35 cellular contexts compared by ENCODE assay signal in the genomic region with DNA sequence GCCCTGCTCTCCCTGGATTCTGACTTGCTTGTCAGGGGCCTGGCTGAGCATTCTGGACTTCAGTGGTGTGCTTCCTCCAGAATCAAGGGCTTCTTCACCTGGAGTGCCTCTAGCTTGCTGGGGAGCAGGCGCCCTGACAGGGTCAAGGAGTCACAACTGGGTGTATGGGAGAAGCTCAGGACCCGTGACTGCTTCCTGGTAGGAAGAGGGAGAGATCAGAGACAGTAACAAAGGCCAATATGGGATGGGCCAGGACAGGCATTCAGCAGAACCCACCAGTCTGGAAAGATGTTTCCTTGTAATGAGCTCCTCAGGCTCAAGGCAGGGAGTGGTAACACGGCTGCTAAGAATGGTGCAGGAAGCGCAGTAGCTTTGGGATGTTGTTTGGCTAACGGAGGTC.
DNase-seq lines count a peak whose midpoint lies in the region; ATAC-seq and TF ChIP-seq lines count a peak whose summit lies in the region.
"Had no signal": no experiment of that assay in that cellular context is flagged by ENCODE, and none has a peak within 500 bp of the region (broad histone marks: within the 10 kb centered on the region; RNA-seq: fewer than 3 reads in every experiment).

No MANE protein-coding gene starts in this region.

- no peak overlapping the region for H3K18ac ChIP-seq in IMR-90 (ENCODE audit: low read depth, low read length)

- H3K4ac ChIP-seq in IMR-90 (ENCODE audit: low read depth, low read length) = no peak overlapping the region

- dilution Hi-C loops in IMR-90 (cut with HindIII; ENCODE audit: low sequenced_read_pairs, unreplicated experiment) = no loop called here

- no peak overlapping the region for H4K5ac ChIP-seq in IMR-90 (ENCODE audit: low read depth, low read length)

- ATAC-seq in IMR-90 (ENCODE audit: low read depth) = no peak
- peak; percentile 64 for ATAC-seq in left colon
- ATAC-seq in mucosa of descending colon = peak; percentile 42
- ATAC-seq in activated naive CD8-positive, alpha-beta T cell treated with anti-CD3 and anti-CD28 coated beads, Interleukin-2, amount 50 U/mL, for 24 hours = no peak
- no peak for ATAC-seq in GM21825 (IDR thresholded peaks at IDR 0.05; ENCODE audit: unreplicated experiment)
- ATAC-seq: A549; CD8-positive, alpha-beta T cell had no signal

- no peak overlapping the region for H2AK9ac ChIP-seq in IMR-90 (replicated peaks; ENCODE audit: low read depth, low read length, poor library complexity)

- H2BK20ac ChIP-seq in IMR-90 (ENCODE audit: low read depth, low read length) = no peak overlapping the region

- H3K9me1 ChIP-seq in IMR-90 (ENCODE audit: insufficient read depth, low read length) = no peaks in the 10 kb centered on the region

- intact Hi-C loops in IMR-90 (cut with micrococcal nuclease) (no loop called here), left colon (cut with DNase I, micrococcal nuclease) (no loop called here), mucosa of descending colon (cut with DNase I, micrococcal nuclease) (no loop called here)

- CTCF ChIA-PET in IMR-90 (lab: Yijun Ruan, JAX) = no interaction called here

- H2BK15ac ChIP-seq in IMR-90 (ENCODE audit: low read depth, low read length) = no peak overlapping the region

- no peak overlapping the region for H3K9ac ChIP-seq in IMR-90 (ENCODE audit: low read depth, low read length)
- H3K9ac ChIP-seq: BLaER1; BLaER1 treated with 17β-estradiol and CSF1 and Interleukin-3, amounts not matched to agents 10 nM and 100 nM had no signal

- POLR2A ChIA-PET in IMR-90 (lab: Charles Lee; ENCODE audit: unreplicated experiment) = no interaction called here

- no peak for TF ChIP-seq POLR2A in IMR-90 (IDR thresholded peaks at IDR 0.05; ENCODE audit: low read depth, low read length)

- H2BK5ac ChIP-seq in IMR-90 (ENCODE audit: low read depth, low read length, poor library complexity, severe bottlenecking) = no peak overlapping the region

- H3K36me3 ChIP-seq in IMR-90 (ENCODE audit: control insufficient read depth, insufficient read depth, low read length) (no peaks in the 10 kb centered on the region), mucosa of descending colon (ENCODE audit: low read depth) (no peaks in the 10 kb centered on the region)
- H3K36me3 ChIP-seq: BE2C; BLaER1; BLaER1 treated with 17β-estradiol and CSF1 and Interleukin-3, amounts not matched to agents 10 nM and 100 nM had no signal

- H3K9me3 Mint-ChIP-seq in activated naive CD8-positive, alpha-beta T cell treated with anti-CD3 and anti-CD28 coated beads, Interleukin-2, amount 50 U/mL, for 24 hours = no peaks in the 10 kb centered on the region
- H3K9me3 Mint-ChIP-seq: CD4-positive, alpha-beta T cell; CD8-positive, alpha-beta memory T cell; CD8-positive, alpha-beta T cell had no signal

- peak overlapping the region; percentile 32 for H2AFZ ChIP-seq in IMR-90 (replicated peaks; ENCODE audit: low read length, poor library complexity)

- no peak overlapping the region for H3K4me3 Mint-ChIP-seq in activated naive CD8-positive, alpha-beta T cell treated with anti-CD3 and anti-CD28 coated beads, Interleukin-2, amount 50 U/mL, for 24 hours
- H3K4me3 Mint-ChIP-seq: B cell; CD14-positive monocyte; CD4-positive, alpha-beta memory T cell; CD4-positive, alpha-beta T cell; CD4-positive, CD25-positive, alpha-beta regulatory T cell; CD8-positive, alpha-beta memory T cell; CD8-positive, alpha-beta T cell had no signal

- no peak overlapping the region for H3K27ac ChIP-seq in IMR-90 (ENCODE audit: insufficient read depth, low read length)
- H3K27ac ChIP-seq: 22Rv1; A549; BLaER1; BLaER1 treated with 17β-estradiol and CSF1 and Interleukin-3, amounts not matched to agents 10 nM and 100 nM; C4-2B had no signal

- no peaks in the 10 kb centered on the region for H3K79me1 ChIP-seq in IMR-90 (ENCODE audit: low read depth in 1 of 2, low read length in 2 of 2)

- H4K8ac ChIP-seq in IMR-90 (ENCODE audit: low read depth in 2 of 2, low read length in 2 of 2) = no peak overlapping the region

- no TSS peak for BruUV-seq in IMR-90 (replicated peaks; lab: Mats Ljungman, UMichigan)

- no peaks in the 10 kb centered on the region for H4K20me1 ChIP-seq in IMR-90 (ENCODE audit: insufficient read depth, low read length)
- H4K20me1 ChIP-seq: BLaER1 had no signal

- H3K23ac ChIP-seq in IMR-90 (ENCODE audit: low read depth, low read length) = no peak overlapping the region

- no peak overlapping the region for H2BK120ac ChIP-seq in IMR-90 (ENCODE audit: low read depth, low read length)

- H2AK5ac ChIP-seq in IMR-90 (ENCODE audit: low read depth, low read length) = no peak overlapping the region

- DNase-seq in IMR-90 = no peak
- no peak for DNase-seq in left colon
- peak; percentile 59 for DNase-seq in mesenteric fat pad (ENCODE audit: low spot score)
- DNase-seq in mucosa of descending colon = no peak
- no peak for DNase-seq in NOMO-1 (lab: John Stamatoyannopoulos, UW; ENCODE audit: unreplicated experiment in 2 of 2)
- no peak for DNase-seq in activated naive CD8-positive, alpha-beta T cell treated with anti-CD3 and anti-CD28 coated beads, Interleukin-2, amount 50 U/mL, for 24 hours
- no peak for DNase-seq in HPDE6-E6E7 (ENCODE audit: extremely low spot score)
- DNase-seq: 8988T; ACHN; AML-193; BE2C; C1 segment of cervical spinal cord; Caco-2; Calu3; CD4-positive, alpha-beta memory T cell; CD4-positive, alpha-beta T cell; CD4-positive, CD25-positive, alpha-beta regulatory T cell; CD8-positive, alpha-beta memory T cell; CD8-positive, alpha-beta T cell; COR-L47; DMS 273 treated with DMSO at 0.1 percent for 48 hours; DMS153; DMS53; DMS79; DMS79 treated with DMSO at 0.1 percent for 48 hours; DND-41; EL had no signal

- TF ChIP-seq RAD21 in IMR-90 (IDR thresholded peaks at IDR 0.05; ENCODE audit: low read length) = no peak

- peaks cover 15% of the 10 kb centered on the region for H3K27me3 ChIP-seq in IMR-90 (ENCODE audit: control insufficient read depth, insufficient read depth, low read length)
- H3K27me3 ChIP-seq: BE2C; BLaER1; BLaER1 treated with 17β-estradiol and CSF1 and Interleukin-3, amounts not matched to agents 10 nM and 100 nM had no signal

- TF ChIP-seq CTCF in IMR-90 (conservative IDR thresholded peaks at IDR 0.05; ENCODE audit: low read depth, low read length) (no peak), mucosa of descending colon (IDR thresholded peaks at IDR 0.05) (no peak)

- H3K36me3 Mint-ChIP-seq in activated naive CD8-positive, alpha-beta T cell treated with anti-CD3 and anti-CD28 coated beads, Interleukin-2, amount 50 U/mL, for 24 hours (ENCODE audit: low read depth) = no peaks in the 10 kb centered on the region
- H3K36me3 Mint-ChIP-seq: CD14-positive monocyte; CD4-positive, alpha-beta memory T cell; CD4-positive, CD25-positive, alpha-beta regulatory T cell; CD8-positive, alpha-beta memory T cell; CD8-positive, alpha-beta T cell had no signal

- H3K4me1 ChIP-seq in IMR-90 (ENCODE audit: control insufficient read depth, insufficient read depth, low read length) (no peaks in the 10 kb centered on the region), mucosa of descending colon (ENCODE audit: low read depth) (no peaks in the 10 kb centered on the region)
- H3K4me1 ChIP-seq: A549, BE2C, Caco-2 had no signal

- H3K27me3 Mint-ChIP-seq in activated naive CD8-positive, alpha-beta T cell treated with anti-CD3 and anti-CD28 coated beads, Interleukin-2, amount 50 U/mL, for 24 hours = peaks cover 34% of the 10 kb centered on the region

- H3K4me3 ChIP-seq in IMR-90 (ENCODE audit: insufficient read depth, low read depth, low read length) (no peak overlapping the region), mucosa of descending colon (no peak overlapping the region)
- H3K4me3 ChIP-seq: A549; BLaER1; BLaER1 treated with 17β-estradiol and CSF1 and Interleukin-3, amounts not matched to agents 10 nM and 100 nM had no signal

- H3K56ac ChIP-seq in IMR-90 (ENCODE audit: extremely low read depth, insufficient read depth, low read length) = no peak overlapping the region

- H3K27ac Mint-ChIP-seq in activated naive CD8-positive, alpha-beta T cell treated with anti-CD3 and anti-CD28 coated beads, Interleukin-2, amount 50 U/mL, for 24 hours = no peak overlapping the region
- H3K27ac Mint-ChIP-seq: B cell; CD4-positive, alpha-beta memory T cell; CD4-positive, alpha-beta T cell; CD4-positive, CD25-positive, alpha-beta regulatory T cell; CD8-positive, alpha-beta memory T cell; CD8-positive, alpha-beta T cell had no signal

- 60% methylated on average over 1 of the region's 5 CpGs; no CpG with 5 or more reads in 1 of the 2 experiments for WGBS in IMR-90 (ENCODE audit: extremely low coverage in 2 of 2, insufficient read length in 1 of 2), 2 experiments

- no peak overlapping the region for H4K91ac ChIP-seq in IMR-90 (ENCODE audit: insufficient read depth, low read depth, low read length)

- no peak overlapping the region for H3K14ac ChIP-seq in IMR-90 (replicated peaks; ENCODE audit: low read depth, low read length)

- in situ Hi-C loops in IMR-90 (cut with MboI; ENCODE audit: low sequenced_read_pairs) = no loop called here

- no peak overlapping the region for H3K4me2 ChIP-seq in IMR-90 (ENCODE audit: low read depth, low read length)
- H3K4me2 ChIP-seq: A549; BLaER1; BLaER1 treated with 17β-estradiol and CSF1 and Interleukin-3, amounts not matched to agents 10 nM and 100 nM had no signal

- no peaks in the 10 kb centered on the region for H3K9me3 ChIP-seq in IMR-90 (ENCODE audit: control insufficient read depth, insufficient read depth, low read length)
- H3K9me3 ChIP-seq in mucosa of descending colon = no peaks in the 10 kb centered on the region
- H3K9me3 ChIP-seq: A549, BE2C, Caco-2 had no signal

- H3K4me1 Mint-ChIP-seq in activated naive CD8-positive, alpha-beta T cell treated with anti-CD3 and anti-CD28 coated beads, Interleukin-2, amount 50 U/mL, for 24 hours = no peaks in the 10 kb centered on the region
- H3K4me1 Mint-ChIP-seq: CD14-positive monocyte; CD4-positive, alpha-beta memory T cell; CD4-positive, CD25-positive, alpha-beta regulatory T cell; CD8-positive, alpha-beta memory T cell had no signal

TF ChIP-seq in IMR-90, 13 proteins besides CTCF, POLR2A, EP300 and RAD21:
- no peak for TF ChIP-seq FOS (IDR thresholded peaks at IDR 0.05; ENCODE audit: low read depth, low read length)
- no peak for TF ChIP-seq MAZ (IDR thresholded peaks at IDR 0.05; ENCODE audit: borderline replicate concordance, low read depth, low read length)

Comparison
In these comparisons a context has a peak if more than half of its experiments do, and no peak if none do; other contexts are left out.
1. ATAC-seq: peak in left colon (single experiment) and mucosa of descending colon (single experiment); none in IMR-90 (single experiment), activated naive CD8-positive, alpha-beta T cell treated with anti-CD3 and anti-CD28 coated beads, Interleukin-2, amount 50 U/mL, for 24 hours (single experiment) and GM21825 (single experiment).